ENCODE assay signal across 22 cellular contexts in the genomic region with DNA sequence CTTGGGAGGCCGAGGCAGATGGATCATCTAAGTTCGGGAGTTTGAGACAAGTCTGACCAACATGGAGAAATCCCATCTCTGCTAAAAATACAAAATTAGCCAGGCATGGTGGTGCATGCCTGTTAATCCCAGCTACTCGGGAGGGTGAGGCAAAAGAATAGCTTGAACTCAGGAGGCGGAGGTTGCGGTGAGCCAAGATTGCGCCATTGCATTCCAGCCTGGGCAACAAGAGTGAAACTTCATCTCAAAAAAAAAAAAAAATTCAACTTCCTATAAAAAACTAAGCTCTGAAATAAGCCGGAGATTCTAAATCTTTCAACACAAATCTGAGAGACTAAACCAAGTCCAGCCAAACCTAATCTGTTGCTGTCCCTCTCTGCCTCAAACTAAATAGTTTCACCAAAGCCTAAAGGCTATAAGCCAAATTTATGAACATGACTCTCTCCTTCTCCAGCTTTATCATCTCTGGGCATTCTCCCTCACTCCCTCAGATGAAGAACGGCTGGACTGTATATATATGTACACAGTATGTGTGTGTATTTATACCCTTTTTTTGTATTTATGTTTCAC. TPM values are rescaled to one million over a fixed set of nuclear protein-coding genes. Genes with fewer than 3 reads are reported as not detected.
A peak's percentile ranks its signal among the peaks of the same experiment; 100 is the strongest.
DNase-seq lines count a peak whose midpoint lies in the region; ATAC-seq and TF ChIP-seq lines count a peak whose summit lies in the region.
"Had no signal": no experiment of that assay in that cellular context is flagged by ENCODE, and none has a peak within 500 bp of the region (broad histone marks: within the 10 kb centered on the region; RNA-seq: fewer than 3 reads in every experiment).

No MANE protein-coding gene starts in this region.

- H3K4me1 Mint-ChIP-seq in activated CD4-positive, alpha-beta T cell treated with anti-CD3 and anti-CD28 coated beads, Interleukin-2, amount 10 ng/mL, durations not matched to agents 7 days and 5 days = peaks cover 57% of the 10 kb centered on the region
- H3K4me1 Mint-ChIP-seq in activated T-helper 17 cell treated with anti-CD3 and anti-CD28 coated beads, Interleukin-2, amount 50 U/mL, for 72 hours = peaks cover 27% of the 10 kb centered on the region

- intact Hi-C loops in lower lobe of right lung (cut with DNase I) (no loop called here), Right ventricle myocardium inferior (cut with DNase I) (no loop called here)

- no peak overlapping the region for H3K4me3 ChIP-seq in lower lobe of right lung
- H3K4me3 ChIP-seq: testis had no signal

- H3K36me3 ChIP-seq in lower lobe of right lung = peaks cover 10% of the 10 kb centered on the region

- H3K9me3 ChIP-seq in lower lobe of right lung = no peaks in the 10 kb centered on the region
- H3K9me3 ChIP-seq: Caco-2, testis had no signal

- H3K4me1 ChIP-seq in lower lobe of right lung = peaks cover 36% of the 10 kb centered on the region

- no peak for TF ChIP-seq CTCF in lower lobe of right lung (IDR thresholded peaks at IDR 0.05)

- DNase-seq in activated CD4-positive, alpha-beta T cell treated with anti-CD3 and anti-CD28 coated beads, Interleukin-2, amount 10 ng/mL, durations not matched to agents 7 days and 5 days = no peak
- no peak for DNase-seq in activated CD4-positive, alpha-beta T cell treated with anti-CD3 and anti-CD28 coated beads for 48 hours
- DNase-seq in KBM-7 (peak; percentile 54), lower lobe of right lung (peak; percentile 58), Right ventricle myocardium inferior (ENCODE audit: missing footprints) (no peak), DMS53 treated with DMSO at 0.1 percent for 48 hours (lab: John Stamatoyannopoulos, UW; ENCODE audit: unreplicated experiment) (no peak), substantia nigra (lab: John Stamatoyannopoulos, UW) (no peak)
- DNase-seq: ACHN; activated CD4-positive, alpha-beta T cell treated with anti-CD3 and anti-CD28 coated beads, Interleukin-2, amount 50 U/mL, for 48 hours; activated gamma-delta T cell; Caco-2; foreskin keratinocyte; GDM1; HFFc6; left ventricle myocardium superior; naive thymus-derived CD4-positive, alpha-beta T cell; NCI-H2029 treated with DMSO at 0.1 percent for 48 hours; NCI-H774; T-helper 9 cell; testis had no signal

- no peak for ATAC-seq in activated T-helper 17 cell treated with anti-CD3 and anti-CD28 coated beads, Interleukin-2, amount 50 U/mL, for 72 hours (replicated peaks)
- ATAC-seq in lower lobe of right lung = no peak
- ATAC-seq in Right ventricle myocardium inferior = no peak
- ATAC-seq: foreskin keratinocyte; left ventricle myocardium superior; naive thymus-derived CD4-positive, alpha-beta T cell had no signal

- H3K27ac ChIP-seq in lower lobe of right lung = no peak overlapping the region
- H3K27ac ChIP-seq in substantia nigra (ENCODE audit: low read depth, low read length, poor library complexity, severe bottlenecking) = no peak overlapping the region
- H3K27ac ChIP-seq: foreskin keratinocyte, KMS-11 had no signal

- in situ Hi-C loops in KBM-7 (cut with MboI; ENCODE audit: low pct_unique_long_range_greater_than_20kb, low sequenced_read_pairs) = no loop called here

- no peaks in the 10 kb centered on the region for H3K27me3 Mint-ChIP-seq in activated CD4-positive, alpha-beta T cell treated with anti-CD3 and anti-CD28 coated beads, Interleukin-2, amount 10 ng/mL, durations not matched to agents 7 days and 5 days
- no peaks in the 10 kb centered on the region for H3K27me3 Mint-ChIP-seq in activated T-helper 17 cell treated with anti-CD3 and anti-CD28 coated beads, Interleukin-2, amount 50 U/mL, for 72 hours
- H3K27me3 Mint-ChIP-seq: naive thymus-derived CD4-positive, alpha-beta T cell had no signal

- H3K27ac Mint-ChIP-seq in activated CD4-positive, alpha-beta T cell treated with anti-CD3 and anti-CD28 coated beads, Interleukin-2, amount 10 ng/mL, durations not matched to agents 7 days and 5 days = peak overlapping the region; percentile 13
- no peak overlapping the region for H3K27ac Mint-ChIP-seq in activated T-helper 17 cell treated with anti-CD3 and anti-CD28 coated beads, Interleukin-2, amount 50 U/mL, for 72 hours
- H3K27ac Mint-ChIP-seq: HFFc6 had no signal

- H3K36me3 Mint-ChIP-seq in activated CD4-positive, alpha-beta T cell treated with anti-CD3 and anti-CD28 coated beads, Interleukin-2, amount 10 ng/mL, durations not matched to agents 7 days and 5 days (ENCODE audit: low read depth) = peaks cover 30% of the 10 kb centered on the region
- H3K36me3 Mint-ChIP-seq in activated T-helper 17 cell treated with anti-CD3 and anti-CD28 coated beads, Interleukin-2, amount 50 U/mL, for 72 hours (ENCODE audit: low read depth) = peaks cover 68% of the 10 kb centered on the region

- no peaks in the 10 kb centered on the region for H3K27me3 ChIP-seq in lower lobe of right lung (ENCODE audit: low read depth)
- H3K27me3 ChIP-seq: foreskin keratinocyte, testis had no signal

- POLR2A ChIA-PET in activated CD4-positive, alpha-beta T cell treated with anti-CD3 and anti-CD28 coated beads, Interleukin-2, amount 10 ng/mL, durations not matched to agents 7 days and 5 days (lab: Charles Lee) = interaction anchor here (0.7 kb wide), 1 partner anchor 361 kb away, joined by 6 read pairs; a partner anchor contains a TSS

- peak overlapping the region; percentile 34 for H3K4me3 Mint-ChIP-seq in activated CD4-positive, alpha-beta T cell treated with anti-CD3 and anti-CD28 coated beads, Interleukin-2, amount 10 ng/mL, durations not matched to agents 7 days and 5 days
- H3K4me3 Mint-ChIP-seq in activated T-helper 17 cell treated with anti-CD3 and anti-CD28 coated beads, Interleukin-2, amount 50 U/mL, for 72 hours = peak overlapping the region; percentile 30
- H3K4me3 Mint-ChIP-seq: HFFc6 had no signal

- H3K9me3 Mint-ChIP-seq in activated CD4-positive, alpha-beta T cell treated with anti-CD3 and anti-CD28 coated beads, Interleukin-2, amount 10 ng/mL, durations not matched to agents 7 days and 5 days = peaks cover 5% of the 10 kb centered on the region
- no peaks in the 10 kb centered on the region for H3K9me3 Mint-ChIP-seq in activated T-helper 17 cell treated with anti-CD3 and anti-CD28 coated beads, Interleukin-2, amount 50 U/mL, for 72 hours
- H3K9me3 Mint-ChIP-seq: HFFc6 had no signal

- CTCF ChIA-PET in activated CD4-positive, alpha-beta T cell treated with anti-CD3 and anti-CD28 coated beads, Interleukin-2, amount 10 ng/mL, durations not matched to agents 7 days and 5 days (lab: Charles Lee) = no interaction called here

RNA-seq across cellular contexts. Expression of a gene that starts 3.7 kb away (rescaled TPM):
- 100 to 1,000 TPM; 102 to 104 TPM for total RNA-seq in activated CD4-positive, alpha-beta T cell treated with anti-CD3 and anti-CD28 coated beads, Interleukin-2, amount 10 ng/mL, durations not matched to agents 7 days and 5 days
- 100 to 1,000 TPM; 142 to 160 TPM for total RNA-seq in activated T-helper 17 cell treated with anti-CD3 and anti-CD28 coated beads, Interleukin-2, amount 50 U/mL, for 72 hours
- total RNA-seq in lower lobe of right lung (72.6 TPM), Right ventricle myocardium inferior (76.9 TPM)

RNA-seq across cellular contexts. Expression of a gene that starts 44.2 kb away (rescaled TPM):
- under 1 TPM in 1 of 2 experiments, not detected in 1; 0.20 TPM for total RNA-seq in activated CD4-positive, alpha-beta T cell treated with anti-CD3 and anti-CD28 coated beads, Interleukin-2, amount 10 ng/mL, durations not matched to agents 7 days and 5 days
- total RNA-seq in activated T-helper 17 cell treated with anti-CD3 and anti-CD28 coated beads, Interleukin-2, amount 50 U/mL, for 72 hours = under 1 TPM; 0.48 to 0.98 TPM
- total RNA-seq in lower lobe of right lung = 0.18 TPM
- total RNA-seq in Right ventricle myocardium inferior = 0.78 TPM

Comparison
In these comparisons a context has a peak if more than half of its experiments do, and no peak if none do; other contexts are left out.
1. DNase-seq: peak in KBM-7 (single experiment) and lower lobe of right lung (single experiment); none in activated CD4-positive, alpha-beta T cell treated with anti-CD3 and anti-CD28 coated beads, Interleukin-2, amount 10 ng/mL, durations not matched to agents 7 days and 5 days (single experiment), activated CD4-positive, alpha-beta T cell treated with anti-CD3 and anti-CD28 coated beads for 48 hours (single experiment), Right ventricle myocardium inferior (single experiment), DMS53 treated with DMSO at 0.1 percent for 48 hours (single experiment) and substantia nigra (0 of 49).